ENCODE assay signal across 9 cellular contexts in the genomic region with DNA sequence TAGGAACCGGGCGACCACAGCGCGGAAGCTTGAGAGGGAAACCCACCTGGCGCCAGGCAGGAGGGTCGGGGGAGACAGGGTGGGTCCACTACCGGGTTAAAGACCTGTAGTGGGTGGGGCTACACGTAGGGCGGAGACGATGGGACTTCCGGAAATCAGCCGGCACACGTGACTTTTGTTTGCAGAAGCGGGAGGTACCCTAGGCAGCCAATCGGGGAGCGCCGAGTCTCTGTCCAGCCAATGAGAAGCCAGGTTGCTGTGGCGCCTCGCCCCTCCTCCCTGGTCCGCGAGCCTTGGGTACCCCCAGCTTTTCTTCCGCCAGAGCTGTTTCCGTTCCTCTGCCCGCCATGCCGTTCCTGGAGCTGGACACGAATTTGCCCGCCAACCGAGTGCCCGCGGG. TPM values are rescaled to one million over a fixed set of nuclear protein-coding genes. Genes with fewer than 3 reads are reported as not detected.
DNase-seq lines count a peak whose midpoint lies in the region; ATAC-seq and TF ChIP-seq lines count a peak whose summit lies in the region.
"Not testable (repeated sequence)": the region's sequence is repeated elsewhere in the genome, so short reads cannot be mapped to it uniquely, and the experiment has no call there.
"Had no signal": no experiment of that assay in that cellular context is flagged by ENCODE, and none has a peak within 500 bp of the region (broad histone marks: within the 10 kb centered on the region; RNA-seq: fewer than 3 reads in every experiment).

TSS of gene DDTL (plus strand) at position 321 of the 400 bp plus-strand sequence. CDS start at position 348, 27 bp downstream.

- H3K27ac Mint-ChIP-seq in activated T-cell treated with anti-CD3 and anti-CD28 coated beads, Interleukin-2, amount 50 U/mL, for 72 hours, result not testable (repeated sequence)

- TF ChIP-seq POLR2A in gastrocnemius medialis (IDR thresholded peaks at IDR 0.05), result not testable (repeated sequence)

- not testable (repeated sequence) for H3K4me1 ChIP-seq in gastrocnemius medialis

- not testable (repeated sequence) for H3K9me3 Mint-ChIP-seq in activated T-cell treated with anti-CD3 and anti-CD28 coated beads, Interleukin-2, amount 50 U/mL, for 72 hours

- DNase-seq in activated T-cell treated with anti-CD3 and anti-CD28 coated beads, Interleukin-2, amount 50 U/mL, for 72 hours; left cardiac atrium; gastrocnemius medialis: not testable (repeated sequence)

- not testable (repeated sequence) for H3K4me3 ChIP-seq in gastrocnemius medialis

- H3K4me1 Mint-ChIP-seq in activated T-cell treated with anti-CD3 and anti-CD28 coated beads, Interleukin-2, amount 50 U/mL, for 72 hours (ENCODE audit: low read depth), result peaks cover 24% of the 10 kb centered on the region

- not testable (repeated sequence) for H3K27me3 Mint-ChIP-seq in activated T-cell treated with anti-CD3 and anti-CD28 coated beads, Interleukin-2, amount 50 U/mL, for 72 hours (ENCODE audit: low read depth)

- ATAC-seq in GM18502 (IDR thresholded peaks at IDR 0.05; ENCODE audit: poor library complexity, unreplicated experiment) (peak; percentile 88), GM19395 (IDR thresholded peaks at IDR 0.05; ENCODE audit: unreplicated experiment) (peak; percentile 91), GM21825 (IDR thresholded peaks at IDR 0.05; ENCODE audit: unreplicated experiment) (peak; percentile 84), HG03039 (IDR thresholded peaks at IDR 0.05; ENCODE audit: unreplicated experiment) (peak; percentile 81), HG03520 (IDR thresholded peaks at IDR 0.05; ENCODE audit: unreplicated experiment) (peak; percentile 83), left cardiac atrium (peak; percentile 98 to 99), gastrocnemius medialis (peak; percentile 99)
- peak; percentile 94 to 97 for ATAC-seq in activated T-cell treated with anti-CD3 and anti-CD28 coated beads, Interleukin-2, amount 50 U/mL, for 72 hours (replicated peaks in 1 of 2)

- H3K4me3 Mint-ChIP-seq in activated T-cell treated with anti-CD3 and anti-CD28 coated beads, Interleukin-2, amount 50 U/mL, for 72 hours, result not testable (repeated sequence)

- H3K36me3 ChIP-seq in gastrocnemius medialis, result peaks cover 0 to 12% of the 10 kb centered on the region in 2 donors

- H3K27ac ChIP-seq in gastrocnemius medialis, result not testable (repeated sequence)

- not testable (repeated sequence) for TF ChIP-seq CTCF in gastrocnemius medialis (IDR thresholded peaks at IDR 0.05 in 4 of 5, conservative IDR thresholded peaks at IDR 0.05 in 1 of 5)

- in situ Hi-C loops in gastrocnemius medialis (cut with MboI; ENCODE audit: low sequenced_read_pairs in 4 of 4), result not testable (repeated sequence)

- not testable (repeated sequence) for H3K9me3 ChIP-seq in gastrocnemius medialis

- H3K27me3 ChIP-seq in gastrocnemius medialis, result not testable (repeated sequence)

- intact Hi-C loops in left cardiac atrium (cut with DNase I), result loop anchor here in 1 of 2 donors (5.0 kb wide), 1 partner anchor 34 kb away; no protein-coding TSS in a partner anchor
- intact Hi-C loops in gastrocnemius medialis (cut with DNase I; ENCODE audit: low total_unique reads), result not testable (repeated sequence)

- H3K36me3 Mint-ChIP-seq in activated T-cell treated with anti-CD3 and anti-CD28 coated beads, Interleukin-2, amount 50 U/mL, for 72 hours (ENCODE audit: insufficient read depth in 2 of 2), result peaks cover 6 to 11% of the 10 kb centered on the region in 2 donors

RNA-seq across cellular contexts. Expression of gene DDTL, which starts in this region (rescaled TPM):
- 1 to 10 TPM in 1 of 2 donors, under 1 TPM in 1; 0.95 to 3.4 TPM for total RNA-seq in activated T-cell treated with anti-CD3 and anti-CD28 coated beads, Interleukin-2, amount 50 U/mL, for 72 hours
- total RNA-seq in left cardiac atrium (1 to 10 TPM; 1.3 to 2.1 TPM), gastrocnemius medialis (1 to 10 TPM in 1 of 4 donors, under 1 TPM in 1, not detected in 2; 0.88 to 1.1 TPM)
- total RNA-seq: epithelial cell of proximal tubule had no signal
